In the genomic region with DNA sequence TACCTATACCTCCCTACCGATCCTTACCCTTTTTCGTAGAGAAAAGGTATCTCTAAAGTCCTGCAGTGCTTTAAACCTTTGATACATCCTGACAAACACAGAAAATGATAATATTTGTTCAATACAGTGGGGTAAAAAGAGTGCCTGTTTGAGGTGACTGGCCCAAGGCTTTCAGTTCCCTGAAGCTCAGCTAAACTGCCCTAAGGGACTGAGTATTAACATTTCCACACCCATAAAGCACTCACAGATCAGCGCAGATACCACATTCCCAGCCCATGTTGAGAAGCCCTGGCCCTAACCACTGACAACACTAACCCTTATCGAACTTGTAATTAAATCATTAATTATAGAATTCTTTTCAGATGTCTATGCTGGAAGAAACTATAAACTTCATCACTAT, we compare ENCODE assay signal across 22 cellular contexts.
DNase-seq lines count a peak whose midpoint lies in the region; ATAC-seq and TF ChIP-seq lines count a peak whose summit lies in the region.
"Had no signal": no experiment of that assay in that cellular context is flagged by ENCODE, and none has a peak within 500 bp of the region (broad histone marks: within the 10 kb centered on the region; RNA-seq: fewer than 3 reads in every experiment).

No MANE protein-coding gene starts in this region.

- peak; percentile 39 for DNase-seq in D341Med (ENCODE audit: low spot score)
- DNase-seq in MV-4-11 (lab: John Stamatoyannopoulos, UW) = peak; percentile 30
- DNase-seq in epithelial cell of prostate (ENCODE audit: low read depth, low spot score) = no peak
- DNase-seq in osteoblast (ENCODE audit: insufficient read length, low spot score, missing footprints) = no peak
- DNase-seq in kidney tubule cell (ENCODE audit: low spot score) = no peak
- no peak for DNase-seq in stimulated activated CD4-positive, alpha-beta T cell treated with anti-CD3 and anti-CD28 coated beads, Interleukin-2, amount 100 ng/mL, for 24 hours
- no peak for DNase-seq in NCI-H524 treated with DMSO at 0.1 percent for 48 hours (lab: John Stamatoyannopoulos, UW)
- DNase-seq: activated CD4-positive, alpha-beta T cell treated with anti-CD3 and anti-CD28 coated beads, Interleukin-2, amount 50 U/mL, for 48 hours; activated gamma-delta T cell; adrenal gland; Kasumi-1; left lung; NCI-H1092; NCI-H2081; NCI-H446 treated with DMSO at 0.1 percent for 48 hours; NK-92 treated with Interleukin-12 subunit alpha and Interleukin-12 subunit beta, amount 100 ng/mL, for 24 hours; stimulated activated CD4-positive, alpha-beta T cell treated with anti-CD3 and anti-CD28 coated beads, Interleukin-4, amount 100 ng/mL, for 24 hours; stomach had no signal

- H2AFZ ChIP-seq in osteoblast (ENCODE audit: low read length) = no peak overlapping the region

- TF ChIP-seq CTCF in osteoblast (IDR thresholded peaks at IDR 0.05; ENCODE audit: extremely low read depth, low read depth, low read length) = no peak

- H4K20me1 ChIP-seq in osteoblast (ENCODE audit: insufficient read depth, low read length) = no peaks in the 10 kb centered on the region

- no peak for ATAC-seq in GM21381 (IDR thresholded peaks at IDR 0.05; ENCODE audit: unreplicated experiment)
- ATAC-seq: GM12878, left lung, SK-N-SH treated with all-trans-retinoic acid at 6 μM for 48 hours had no signal

- no peaks in the 10 kb centered on the region for H3K9me3 ChIP-seq in osteoblast (ENCODE audit: low read depth, low read length)
- H3K9me3 ChIP-seq: adrenal gland; BLaER1 treated with 17β-estradiol and CSF1 and Interleukin-3, amounts not matched to agents 10 nM and 100 nM; left lung; stomach had no signal

- no peak overlapping the region for H3K4me2 ChIP-seq in osteoblast (ENCODE audit: insufficient read depth, low read length)

- peaks cover 19% of the 10 kb centered on the region for H3K79me2 ChIP-seq in osteoblast (ENCODE audit: insufficient read depth, low read length)

- H3K4me3 ChIP-seq in osteoblast (ENCODE audit: insufficient read depth, low read length) = no peak overlapping the region
- H3K4me3 ChIP-seq: adrenal gland; BLaER1 treated with 17β-estradiol and CSF1 and Interleukin-3, amounts not matched to agents 10 nM and 100 nM; GM12878; left lung; stomach had no signal

- H3K27ac ChIP-seq in epithelial cell of prostate (peak overlapping the region; percentile 90), osteoblast (ENCODE audit: low read depth, low read length) (peak overlapping the region; percentile 42)
- H3K27ac ChIP-seq: left lung, stomach had no signal

- no peaks in the 10 kb centered on the region for H3K27me3 ChIP-seq in osteoblast (ENCODE audit: insufficient read depth, low read length)
- H3K27me3 ChIP-seq: adrenal gland; BLaER1 treated with 17β-estradiol and CSF1 and Interleukin-3, amounts not matched to agents 10 nM and 100 nM; left lung; stomach had no signal

- no peaks in the 10 kb centered on the region for H3K36me3 ChIP-seq in osteoblast (ENCODE audit: insufficient read depth, low read length)
- H3K36me3 ChIP-seq: adrenal gland, left lung, stomach had no signal

- H3K4me1 ChIP-seq in osteoblast (ENCODE audit: insufficient read depth, low read length) = peaks cover 22% of the 10 kb centered on the region

Comparison
In these comparisons a context has a peak if more than half of its experiments do, and no peak if none do; other contexts are left out.
1. DNase-seq: peak in D341Med (single experiment) and MV-4-11 (single experiment); none in epithelial cell of prostate (single experiment), osteoblast (single experiment), kidney tubule cell (single experiment), stimulated activated CD4-positive, alpha-beta T cell treated with anti-CD3 and anti-CD28 coated beads, Interleukin-2, amount 100 ng/mL, for 24 hours (0 of 2) and NCI-H524 treated with DMSO at 0.1 percent for 48 hours (single experiment).